ENCODE assay signal across 17 cellular contexts in genomic region chr14:80784824-80785223, GRCh38.
A peak's percentile ranks its signal among the peaks of the same experiment; 100 is the strongest.
DNase-seq lines count a peak whose midpoint lies in the region; ATAC-seq, FAIRE-seq and TF ChIP-seq lines count a peak whose summit lies in the region.
"Had no signal": no experiment of that assay in that cellular context is flagged by ENCODE, and none has a peak within 500 bp of the region (broad histone marks: within the 10 kb centered on the region; RNA-seq: fewer than 3 reads in every experiment).

No MANE protein-coding gene starts in this region.

- no peak overlapping the region for H3K9ac ChIP-seq in GM12878 (ENCODE audit: control insufficient read depth, insufficient read depth, low read length)
- H3K9ac ChIP-seq: neural progenitor cell had no signal

- TF ChIP-seq RAD21 in GM12878 (IDR thresholded peaks at IDR 0.05; ENCODE audit: insufficient read depth, low read depth, low read length) = no peak

- BruUV-seq in GM12878 (replicated peaks; lab: Mats Ljungman, UMichigan) = TSS peak; percentile 71

- H3K27ac ChIP-seq in left ventricle myocardium inferior (replicated peaks) (no peak overlapping the region), GM12878 (ENCODE audit: control insufficient read depth, insufficient read depth) (no peak overlapping the region), testis (no peak overlapping the region)
- H3K27ac ChIP-seq: neural progenitor cell had no signal

- no peak for TF ChIP-seq EP300 in GM12878 (IDR thresholded peaks at IDR 0.05; ENCODE audit: borderline replicate concordance in 1 of 2, control insufficient read depth in 1 of 2, low read depth in 2 of 2, low read length in 2 of 2)

- H3K4me3 ChIP-seq in left ventricle myocardium inferior (no peak overlapping the region), GM12878 (no peak overlapping the region), testis (no peak overlapping the region)
- H3K4me3 ChIP-seq: neural progenitor cell had no signal

- SMC1A ChIA-PET in GM12878 (lab: Charles Lee; ENCODE audit: uncharacterized antibody, unreplicated experiment) = interaction anchor here (0.8 to 1.3 kb wide), 2 partner anchors 10 to 11 kb away, joined by 3 read pairs; no protein-coding TSS in a partner anchor

- CTCF ChIA-PET in GM12878 (lab: Yijun Ruan, JAX) = interaction anchor here (1.2 to 2.7 kb wide), 2 partner anchors 79 to 571 kb away, joined by 3 to 10 read pairs; no protein-coding TSS in a partner anchor

- no peak overlapping the region for H2AFZ ChIP-seq in GM12878 (ENCODE audit: control insufficient read depth, low read depth, low read length)
- H2AFZ ChIP-seq: neural progenitor cell had no signal

- whole genome bisulfite sequencing in GM12878 (ENCODE audit: insufficient coverage, insufficient replicate concordance, low lambda C conversion rate, missing lambda C conversion rate) = 81% methylated on average over 4 of the region's 4 CpGs
- 56 to 67% methylated on average over 4 of the region's 4 CpGs for WGBS in testis, 2 donors

- TF ChIP-seq CTCF in left ventricle myocardium inferior (IDR thresholded peaks at IDR 0.05; ENCODE audit: borderline replicate concordance) (peak; percentile 14), GM12878 (IDR thresholded peaks at IDR 0.05 in 2 of 3, conservative IDR thresholded peaks at IDR 0.05 in 1 of 3; ENCODE audit: control insufficient read depth in 2 of 3, extremely low read depth in 1 of 3, insufficient read depth in 1 of 3, low read depth in 3 of 3, low read length in 3 of 3) (no peak), testis (IDR thresholded peaks at IDR 0.05) (peak in 1 of 3 experiments; percentile 8)

- TF ChIP-seq POLR2A in GM12878 (IDR thresholded peaks at IDR 0.05; ENCODE audit: low read depth, low read length) (no peak), testis (IDR thresholded peaks at IDR 0.05) (no peak)

- in situ Hi-C loops in GM12878 (cut with MboI) = no loop called here

- POLR2A ChIA-PET in GM12878 (lab: Charles Lee) = no interaction called here

- no peaks in the 10 kb centered on the region for H4K20me1 ChIP-seq in GM12878 (ENCODE audit: control insufficient read depth, insufficient read depth)

- DNase-seq in left ventricle myocardium inferior (no peak), left cardiac atrium (no peak), GM12878 (ENCODE audit: low read depth, low spot score) (no peak), globus pallidus (ENCODE audit: low spot score) (peak; percentile 36), testis (peak; percentile 16), HT-29 (ENCODE audit: low spot score) (no peak)
- no peak for DNase-seq in stimulated activated CD4-positive, alpha-beta T cell treated with anti-CD3 and anti-CD28 coated beads, Interleukin-2, amount 100 ng/mL, for 48 hours
- DNase-seq: ACHN; activated CD8-positive, alpha-beta memory T cell treated with anti-CD3 and anti-CD28 coated beads, Interleukin-2, amount 50 U/mL, for 48 hours; activated naive CD4-positive, alpha-beta T cell treated with anti-CD3 and anti-CD28 coated beads for 36 hours; H9; Karpas-422; NCI-H1694 treated with DMSO at 0.1 percent for 48 hours; NCI-H526; stimulated activated naive CD4-positive, alpha-beta T cell had no signal

- H3K79me2 ChIP-seq in GM12878 (ENCODE audit: control insufficient read depth, insufficient read depth, low read length) = no peaks in the 10 kb centered on the region

- H3K27me3 ChIP-seq in left ventricle myocardium inferior (ENCODE audit: low read depth) (no peaks in the 10 kb centered on the region), GM12878 (replicated peaks in 1 of 2; ENCODE audit: control insufficient read depth in 2 of 2, insufficient read depth in 2 of 2, low read length in 1 of 2) (no peaks in the 10 kb centered on the region), testis (no peaks in the 10 kb centered on the region)
- H3K27me3 ChIP-seq: neural progenitor cell had no signal

- ATAC-seq in left cardiac atrium (no peak), GM12878 (no peak), HG03342 (IDR thresholded peaks at IDR 0.05; ENCODE audit: unreplicated experiment) (no peak)

- RAD21 ChIA-PET in GM12878 (lab: Charles Lee; ENCODE audit: unreplicated experiment) = no interaction called here

- intact Hi-C loops in left ventricle myocardium inferior (cut with micrococcal nuclease) = no loop called here
- intact Hi-C loops in left cardiac atrium (cut with DNase I) = loop anchor here in 1 of 2 donors (5.0 kb wide), 1 partner anchor 728 kb away; no protein-coding TSS in a partner anchor
- intact Hi-C loops in GM12878 (cut with micrococcal nuclease; ENCODE audit: unreplicated experiment) = no loop called here
- intact Hi-C loops in testis (cut with DNase I; ENCODE audit: low total_unique reads) = no loop called here

- H3K9me3 ChIP-seq in left ventricle myocardium inferior (replicated peaks) (no peaks in the 10 kb centered on the region), GM12878 (replicated peaks; ENCODE audit: control insufficient read depth, insufficient read depth, low read length) (no peaks in the 10 kb centered on the region), testis (no peaks in the 10 kb centered on the region)

- H3K4me1 ChIP-seq in left ventricle myocardium inferior = no peaks in the 10 kb centered on the region
- no peaks in the 10 kb centered on the region for H3K4me1 ChIP-seq in GM12878 (ENCODE audit: control insufficient read depth, insufficient read depth, low read length)
- H3K4me1 ChIP-seq in testis = no peaks in the 10 kb centered on the region
- H3K4me1 ChIP-seq: neural progenitor cell had no signal

- no peak for FAIRE-seq in GM12878 (lab: Jason Lieb, UNC)

- no peak overlapping the region for H3K4me2 ChIP-seq in GM12878 (ENCODE audit: control insufficient read depth, insufficient read depth)
- H3K4me2 ChIP-seq: neural progenitor cell had no signal

- no peaks in the 10 kb centered on the region for H3K36me3 ChIP-seq in left ventricle myocardium inferior
- H3K36me3 ChIP-seq in GM12878 (ENCODE audit: control insufficient read depth in 2 of 2, insufficient read depth in 2 of 2, low read length in 1 of 2) = no peaks in the 10 kb centered on the region
- H3K36me3 ChIP-seq in testis (ENCODE audit: low read depth, missing control alignments) = no peaks in the 10 kb centered on the region
- H3K36me3 ChIP-seq: neural progenitor cell had no signal

TF ChIP-seq in GM12878, 131 proteins besides CTCF, POLR2A, EP300 and RAD21:
- TF ChIP-seq ZNF687 (IDR thresholded peaks at IDR 0.05) = no peak

Comparison
In these comparisons a context has a peak if more than half of its experiments do, and no peak if none do; other contexts are left out.
1. DNase-seq: peak in globus pallidus (single experiment) and testis (single experiment); none in left ventricle myocardium inferior (single experiment), left cardiac atrium (single experiment), GM12878 (single experiment), HT-29 (single experiment) and stimulated activated CD4-positive, alpha-beta T cell treated with anti-CD3 and anti-CD28 coated beads, Interleukin-2, amount 100 ng/mL, for 48 hours (0 of 2).